ENCODE assay signal across 32 cellular contexts in the genomic region with DNA sequence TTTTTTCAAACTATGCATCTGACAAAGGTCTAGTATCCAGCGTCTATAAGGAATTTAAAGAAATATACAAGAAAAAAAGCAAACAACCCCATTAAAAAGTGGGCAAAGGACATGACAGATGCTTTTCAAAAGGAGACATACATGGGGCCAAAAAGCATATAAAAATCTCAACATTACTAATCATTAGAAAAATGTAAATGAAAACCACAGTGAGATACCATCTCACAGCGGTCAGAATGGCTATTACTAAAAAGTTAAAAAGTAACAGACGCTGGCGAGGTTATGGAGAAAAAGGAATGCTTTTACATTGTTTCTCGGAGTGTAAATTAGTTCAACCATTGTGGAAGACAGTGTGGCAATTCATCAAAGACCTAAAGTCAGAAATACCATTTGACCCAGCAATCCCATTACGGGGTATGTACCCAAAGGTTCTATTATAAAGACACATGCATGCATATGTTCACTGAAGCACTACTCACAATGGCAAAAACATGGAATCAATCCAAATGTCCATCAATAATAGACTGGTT.
"Had no signal": no experiment of that assay in that cellular context is flagged by ENCODE, and none has a peak within 500 bp of the region (broad histone marks: within the 10 kb centered on the region; RNA-seq: fewer than 3 reads in every experiment).

No MANE protein-coding gene starts in this region.

- H3K9ac ChIP-seq: neural progenitor cell, parathyroid adenoma had no signal

- H3K9me3 ChIP-seq: left ventricle myocardium inferior, neutrophil, psoas muscle, right atrium auricular region, right lobe of liver, testis, thyroid gland, transverse colon, upper lobe of left lung, vagina had no signal

- H3K36me3 Mint-ChIP-seq: immature natural killer cell; mesothelial cell of epicardium; naive B cell; neural progenitor cell; stimulated activated memory B cell treated with anti-CD40 and anti-IgM and Interleukin-4, amounts not matched to agents 10 μg/mL and 1 μg/mL and 100 μg/mL, for 72 hours had no signal

- H3K36me3 ChIP-seq: left ventricle myocardium inferior, neural progenitor cell, neutrophil, right atrium auricular region, right lobe of liver, thyroid gland, transverse colon, upper lobe of left lung, vagina had no signal

- H3K4me3 ChIP-seq: left ventricle myocardium inferior, lung, neural progenitor cell, psoas muscle, right atrium auricular region, right lobe of liver, smooth muscle cell, testis, thyroid gland, transverse colon, upper lobe of left lung, vagina had no signal

- ATAC-seq: left cardiac atrium; natural killer cell; psoas muscle; right lobe of liver; stimulated activated memory B cell treated with anti-CD40 and anti-IgM and Interleukin-4, amounts not matched to agents 10 μg/mL and 1 μg/mL and 100 μg/mL, for 72 hours; stimulated activated naive CD8-positive, alpha-beta T cell treated with anti-CD3 and anti-CD28 coated beads, Interleukin-15, amount 100 ng/mL, for 72 hours had no signal

- DNase-seq: hypothalamus; immature natural killer cell; kidney; left cardiac atrium; left ventricle myocardium inferior; mesendoderm; naive B cell; natural killer cell; nephron progenitor cell; occipital lobe; psoas muscle; right lobe of liver; stimulated activated CD4-positive, alpha-beta T cell treated with anti-CD3 and anti-CD28 coated beads, Interleukin-1b, Interleukin-23, amount 100 ng/mL, for 48 hours; stimulated activated CD4-positive, alpha-beta T cell treated with anti-CD3 and anti-CD28 coated beads, Interleukin-2, amount 100 ng/mL, for 48 hours; stimulated activated CD4-positive, alpha-beta T cell treated with anti-CD3 and anti-CD28 coated beads, Interleukin-4, amount 100 ng/mL, for 4 hours; stimulated activated CD8-positive, alpha-beta memory T cell treated with anti-CD3 and anti-CD28 coated beads, Interleukin-4, amount 100 ng/mL, for 48 hours; stimulated activated naive CD4-positive, alpha-beta T cell treated with Interleukin-2 at 50 U/mL for 16 hours; stimulated activated naive CD8-positive, alpha-beta T cell treated with anti-CD3 and anti-CD28 coated beads, Interleukin-15, amount 100 ng/mL, for 72 hours; substantia nigra; testis; thyroid gland; transverse colon; upper lobe of left lung had no signal

- H3K79me2 ChIP-seq: parathyroid adenoma had no signal

- H3K9me3 Mint-ChIP-seq: mesothelial cell of epicardium, nephron progenitor cell, neural progenitor cell had no signal

- H3K27ac ChIP-seq: left ventricle myocardium inferior, neural progenitor cell, neutrophil, parathyroid adenoma, psoas muscle, right atrium auricular region, right lobe of liver, testis, thyroid gland, transverse colon, upper lobe of left lung, vagina had no signal

- H3K4me3 Mint-ChIP-seq: immature natural killer cell; mesothelial cell of epicardium; naive B cell; natural killer cell; nephron progenitor cell; neural progenitor cell; stimulated activated memory B cell treated with anti-CD40 and anti-IgM and Interleukin-4, amounts not matched to agents 10 μg/mL and 1 μg/mL and 100 μg/mL, for 72 hours; stimulated activated naive CD8-positive, alpha-beta T cell treated with anti-CD3 and anti-CD28 coated beads, Interleukin-15, amount 100 ng/mL, for 72 hours had no signal

- H3K4me2 ChIP-seq: neural progenitor cell, smooth muscle cell had no signal

- H2AFZ ChIP-seq: neural progenitor cell, parathyroid adenoma had no signal

- H3K4me1 ChIP-seq: left ventricle myocardium inferior, neural progenitor cell, parathyroid adenoma, psoas muscle, right atrium auricular region, right lobe of liver, testis, thyroid gland, transverse colon, upper lobe of left lung, vagina had no signal

- H3K27ac Mint-ChIP-seq: immature natural killer cell; mesothelial cell of epicardium; naive B cell; natural killer cell; nephron progenitor cell; neural progenitor cell; stimulated activated memory B cell treated with anti-CD40 and anti-IgM and Interleukin-4, amounts not matched to agents 10 μg/mL and 1 μg/mL and 100 μg/mL, for 72 hours; stimulated activated naive CD8-positive, alpha-beta T cell treated with anti-CD3 and anti-CD28 coated beads, Interleukin-15, amount 100 ng/mL, for 72 hours had no signal

- H3K27me3 Mint-ChIP-seq: naive B cell; stimulated activated memory B cell treated with anti-CD40 and anti-IgM and Interleukin-4, amounts not matched to agents 10 μg/mL and 1 μg/mL and 100 μg/mL, for 72 hours; stimulated activated naive CD8-positive, alpha-beta T cell treated with anti-CD3 and anti-CD28 coated beads, Interleukin-15, amount 100 ng/mL, for 72 hours had no signal

- H3K27me3 ChIP-seq: neural progenitor cell, neutrophil, right atrium auricular region, right lobe of liver, testis, thyroid gland, transverse colon, upper lobe of left lung, vagina had no signal

- H3K4me1 Mint-ChIP-seq: immature natural killer cell; mesothelial cell of epicardium; naive B cell; natural killer cell; nephron progenitor cell; neural progenitor cell; stimulated activated memory B cell treated with anti-CD40 and anti-IgM and Interleukin-4, amounts not matched to agents 10 μg/mL and 1 μg/mL and 100 μg/mL, for 72 hours; stimulated activated naive CD8-positive, alpha-beta T cell treated with anti-CD3 and anti-CD28 coated beads, Interleukin-15, amount 100 ng/mL, for 72 hours had no signal
